Comparison of ENCODE assay signal across 16 cellular contexts in genomic region chr20:32157611-32158010, GRCh38. TPM values are rescaled to one million over a fixed set of nuclear protein-coding genes. Genes with fewer than 3 reads are reported as not detected.
A peak's percentile ranks its signal among the peaks of the same experiment; 100 is the strongest.
DNase-seq lines count a peak whose midpoint lies in the region; ATAC-seq and TF ChIP-seq lines count a peak whose summit lies in the region.
"Had no signal": no experiment of that assay in that cellular context is flagged by ENCODE, and none has a peak within 500 bp of the region (broad histone marks: within the 10 kb centered on the region; RNA-seq: fewer than 3 reads in every experiment).

No MANE protein-coding gene starts in this region.

- peak overlapping the region; percentile 11 to 88 (median 75) for H3K27ac Mint-ChIP-seq in CD14-positive monocyte
- H3K27ac Mint-ChIP-seq: GM23338 had no signal

- H3K36me3 ChIP-seq in RWPE2 (ENCODE audit: low read depth) (peaks cover 92% of the 10 kb centered on the region), sigmoid colon (peaks cover 15 to 84% (median 46%) of the 10 kb centered on the region in 4 donors)

- no peaks in the 10 kb centered on the region for H3K4me1 ChIP-seq in RWPE2 (ENCODE audit: insufficient read depth, poor library complexity, severe bottlenecking)
- peaks cover 0 to 13% (median 8%) of the 10 kb centered on the region in 4 donors for H3K4me1 ChIP-seq in sigmoid colon

- H3K4me3 ChIP-seq in RWPE2 (ENCODE audit: severe bottlenecking): no peak overlapping the region
- no peak overlapping the region for H3K4me3 ChIP-seq in sigmoid colon
- H3K4me3 ChIP-seq: GM23338 had no signal

- no peak for TF ChIP-seq EP300 in sigmoid colon (IDR thresholded peaks at IDR 0.05)

- peaks cover 75 to 91% of the 10 kb centered on the region in 2 donors for H3K36me3 Mint-ChIP-seq in CD14-positive monocyte

- H3K27ac ChIP-seq in RWPE2 (ENCODE audit: poor library complexity, severe bottlenecking): no peak overlapping the region
- H3K27ac ChIP-seq in sigmoid colon: no peak overlapping the region

- no peak for ATAC-seq in RWPE2 (ENCODE audit: low read depth)
- no peak for ATAC-seq in GM18858 (IDR thresholded peaks at IDR 0.05; ENCODE audit: unreplicated experiment)
- no peak for ATAC-seq in GM18511 (IDR thresholded peaks at IDR 0.05; ENCODE audit: unreplicated experiment)
- ATAC-seq: GM23338, HCT116 had no signal

- H3K9me3 ChIP-seq in RWPE2 (ENCODE audit: severe bottlenecking): no peaks in the 10 kb centered on the region
- no peaks in the 10 kb centered on the region for H3K9me3 ChIP-seq in sigmoid colon

- intact Hi-C loops in CD14-positive monocyte (cut with micrococcal nuclease) (loop anchor here in 1 of 2 donors (5.0 kb wide), 1 partner anchor 45 kb away; no protein-coding TSS in a partner anchor), sigmoid colon (cut with DNase I) (no loop called here)

- no peak for DNase-seq in CD14-positive monocyte (ENCODE audit: low spot score)
- DNase-seq in RWPE2 (ENCODE audit: low spot score): peak; percentile 78
- DNase-seq in islet precursor cell: peak; percentile 35
- DNase-seq in sigmoid colon: peak; percentile 57
- no peak for DNase-seq in DMS 273 treated with DMSO at 0.1 percent for 48 hours (lab: John Stamatoyannopoulos, UW)
- DNase-seq: Calu3; CD4-positive, CD25-positive, alpha-beta regulatory T cell; DMS79 treated with DMSO at 0.1 percent for 48 hours; NCI-H1417 treated with DMSO at 0.1 percent for 48 hours; NCI-H1930; NCI-H69; NK-92 treated with Interleukin-12 subunit alpha and Interleukin-12 subunit beta, amount 100 ng/mL, for 24 hours had no signal

- no peak for TF ChIP-seq POLR2A in sigmoid colon (IDR thresholded peaks at IDR 0.05)

- H3K27me3 Mint-ChIP-seq in CD14-positive monocyte (ENCODE audit: low read depth in 3 of 3): peaks cover 0 to 2% (median 0%) of the 10 kb centered on the region in 3 donors
- H3K27me3 Mint-ChIP-seq: CD4-positive, CD25-positive, alpha-beta regulatory T cell had no signal

- H3K4me3 Mint-ChIP-seq in CD14-positive monocyte: no peak overlapping the region
- H3K4me3 Mint-ChIP-seq: CD4-positive, CD25-positive, alpha-beta regulatory T cell; GM23338 had no signal

- peaks cover 42% of the 10 kb centered on the region for H3K4me1 Mint-ChIP-seq in CD14-positive monocyte
- H3K4me1 Mint-ChIP-seq: CD4-positive, CD25-positive, alpha-beta regulatory T cell had no signal

- TF ChIP-seq CTCF in CD14-positive monocyte (IDR thresholded peaks at IDR 0.05): no peak
- TF ChIP-seq CTCF in RWPE2 (IDR thresholded peaks at IDR 0.05; ENCODE audit: poor library complexity, severe bottlenecking): no peak
- TF ChIP-seq CTCF in sigmoid colon (IDR thresholded peaks at IDR 0.05): no peak

- peaks cover 0 to 2% (median 0%) of the 10 kb centered on the region in 7 donors for H3K9me3 Mint-ChIP-seq in CD14-positive monocyte
- H3K9me3 Mint-ChIP-seq: CD4-positive, CD25-positive, alpha-beta regulatory T cell; GM23338 had no signal

- 95 to 96% methylated on average over 14 of the region's 14 CpGs for WGBS in sigmoid colon, 2 donors

- H3K27me3 ChIP-seq in RWPE2 (ENCODE audit: insufficient read depth, poor library complexity, severe bottlenecking) (no peaks in the 10 kb centered on the region), sigmoid colon (no peaks in the 10 kb centered on the region)

RNA-seq across cellular contexts. Expression of gene TM9SF4, which starts 48.1 kb away (rescaled TPM):
- polyA plus RNA-seq in CD14-positive monocyte (10 to 100 TPM; 49.7 to 78.5 TPM), sigmoid colon (10 to 100 TPM in 1 of 3 donors, 1 to 10 TPM in 2; 6.6 to 38.3 (median 9.0) TPM)
- total RNA-seq in sigmoid colon: 10 to 100 TPM; 15.3 to 24.0 (median 19.1) TPM

RNA-seq across cellular contexts. Expression of gene PLAGL2, which starts 49.9 kb away (rescaled TPM):
- polyA plus RNA-seq in CD14-positive monocyte (10 to 100 TPM in 1 of 2 donors, 1 to 10 TPM in 1; 6.2 to 14.7 TPM), sigmoid colon (10 to 100 TPM in 1 of 3 donors, 1 to 10 TPM in 2; 3.0 to 12.5 (median 8.1) TPM)
- 1 to 10 TPM; 3.3 to 5.6 (median 4.6) TPM for total RNA-seq in sigmoid colon

RNA-seq across cellular contexts. Expression of gene POFUT1, which starts 50.1 kb away (rescaled TPM):
- polyA plus RNA-seq in CD14-positive monocyte (10 to 100 TPM; 11.8 to 22.8 TPM), sigmoid colon (10 to 100 TPM in 2 of 3 donors, 1 to 10 TPM in 1; 7.2 to 25.3 (median 10.6) TPM)
- 10 to 100 TPM; 23.5 to 31.6 (median 27.8) TPM for total RNA-seq in sigmoid colon

Comparison
In these comparisons a context has a peak if more than half of its experiments do, and no peak if none do; other contexts are left out.
1. DNase-seq: peak in RWPE2 (single experiment), islet precursor cell (single experiment) and sigmoid colon (single experiment); none in CD14-positive monocyte (single experiment) and DMS 273 treated with DMSO at 0.1 percent for 48 hours (single experiment).